ENCODE assay signal across 42 cellular contexts in genomic region chr19:14669940-14670339, GRCh38. TPM values are rescaled to one million over a fixed set of nuclear protein-coding genes. Genes with fewer than 3 reads are reported as not detected.
DNase-seq lines count a peak whose midpoint lies in the region; ATAC-seq, FAIRE-seq and TF ChIP-seq lines count a peak whose summit lies in the region.
"Had no signal": no experiment of that assay in that cellular context is flagged by ENCODE, and none has a peak within 500 bp of the region (broad histone marks: within the 10 kb centered on the region; RNA-seq: fewer than 3 reads in every experiment).

No MANE protein-coding gene starts in this region.

- no peak overlapping the region for H3K9ac ChIP-seq in HepG2 (ENCODE audit: insufficient read depth, low read depth, low read length)
- H3K9ac ChIP-seq: BLaER1; BLaER1 treated with 17β-estradiol and CSF1 and Interleukin-3, amounts not matched to agents 10 nM and 100 nM had no signal

- intact Hi-C loops in HepG2 (cut with micrococcal nuclease; ENCODE audit: unreplicated experiment) = no loop called here
- intact Hi-C loops in right lobe of liver (cut with DNase I) = no loop called here
- intact Hi-C loops in left colon (cut with DNase I, micrococcal nuclease) = no loop called here

- no peaks in the 10 kb centered on the region for H3F3A ChIP-seq in GM23338 (replicated peaks; ENCODE audit: low read depth)

- H3K9me3 ChIP-seq in HepG2 (ENCODE audit: low read length) = no peaks in the 10 kb centered on the region
- no peaks in the 10 kb centered on the region for H3K9me3 ChIP-seq in right lobe of liver
- H3K9me3 ChIP-seq in neutrophil = no peaks in the 10 kb centered on the region
- no peaks in the 10 kb centered on the region for H3K9me3 ChIP-seq in osteoblast (ENCODE audit: low read depth, low read length)
- H3K9me3 ChIP-seq: BE2C, Caco-2 had no signal

- no peak overlapping the region for H2AFZ ChIP-seq in HepG2 (ENCODE audit: low read length)
- H2AFZ ChIP-seq in GM23338 = no peak overlapping the region
- H2AFZ ChIP-seq in osteoblast (ENCODE audit: low read length) = no peak overlapping the region

- DNase-seq in HepG2 (ENCODE audit: low spot score) (no peak), right lobe of liver (no peak), GM23338 (ENCODE audit: low spot score) (no peak), osteoblast (ENCODE audit: insufficient read length, low spot score, missing footprints) (peak; percentile 43), left colon (no peak)
- DNase-seq: 8988T; ACHN; AML-193; BE2C; C1 segment of cervical spinal cord; Caco-2; Calu3; CD4-positive, alpha-beta memory T cell; CD4-positive, alpha-beta T cell; CD4-positive, CD25-positive, alpha-beta regulatory T cell; CD8-positive, alpha-beta memory T cell; CD8-positive, alpha-beta T cell; COR-L47; DMS 273 treated with DMSO at 0.1 percent for 48 hours; DMS153; DMS53; DMS79; DMS79 treated with DMSO at 0.1 percent for 48 hours; DND-41; EL had no signal

- H3K36me3 ChIP-seq in HepG2 (replicated peaks in 1 of 2; ENCODE audit: control insufficient read depth in 1 of 2, insufficient read depth in 2 of 2, low read length in 2 of 2) = no peaks in the 10 kb centered on the region
- no peaks in the 10 kb centered on the region for H3K36me3 ChIP-seq in right lobe of liver
- no peaks in the 10 kb centered on the region for H3K36me3 ChIP-seq in GM23338 (ENCODE audit: insufficient read depth)
- peaks cover 66% of the 10 kb centered on the region for H3K36me3 ChIP-seq in neutrophil
- no peaks in the 10 kb centered on the region for H3K36me3 ChIP-seq in osteoblast (ENCODE audit: insufficient read depth, low read length)
- H3K36me3 ChIP-seq: BE2C; BLaER1; BLaER1 treated with 17β-estradiol and CSF1 and Interleukin-3, amounts not matched to agents 10 nM and 100 nM had no signal

- FAIRE-seq in HepG2 (lab: Jason Lieb, UNC) = no peak
- FAIRE-seq: A204.1, A549, D721Med had no signal

- no peak overlapping the region for H3K4me3 ChIP-seq in HepG2 (replicated peaks in 1 of 3; ENCODE audit: insufficient read depth in 1 of 3, low read depth in 2 of 3, low read length in 3 of 3)
- H3K4me3 ChIP-seq in right lobe of liver = no peak overlapping the region
- no peak overlapping the region for H3K4me3 ChIP-seq in GM23338
- peak overlapping the region in 1 of 2 experiments; percentile 89 for H3K4me3 ChIP-seq in neutrophil (ENCODE audit: low read depth in 1 of 2, low read length in 1 of 2)
- H3K4me3 ChIP-seq in osteoblast (ENCODE audit: insufficient read depth, low read length) = no peak overlapping the region
- H3K4me3 ChIP-seq: A549; BLaER1; BLaER1 treated with 17β-estradiol and CSF1 and Interleukin-3, amounts not matched to agents 10 nM and 100 nM had no signal

- in situ Hi-C loops in HepG2 (cut with HindIII; ENCODE audit: extremely low pct_ligation_motif_present, low pct_unique_long_range_greater_than_20kb) = no loop called here

- no peaks in the 10 kb centered on the region for H3K4me1 Mint-ChIP-seq in GM23338

- H3K79me2 ChIP-seq in HepG2 (ENCODE audit: insufficient read depth, low read length) (no peaks in the 10 kb centered on the region), GM23338 (replicated peaks; ENCODE audit: insufficient read depth) (no peaks in the 10 kb centered on the region), osteoblast (ENCODE audit: insufficient read depth, low read length) (no peaks in the 10 kb centered on the region)

- peaks cover 8% of the 10 kb centered on the region for H3K4me1 ChIP-seq in HepG2 (ENCODE audit: insufficient read depth, low read length)
- H3K4me1 ChIP-seq in right lobe of liver = no peaks in the 10 kb centered on the region
- H3K4me1 ChIP-seq in GM23338 (ENCODE audit: insufficient read depth) = no peaks in the 10 kb centered on the region
- H3K4me1 ChIP-seq in neutrophil (ENCODE audit: control insufficient read depth in 1 of 2, insufficient read depth in 1 of 2, low read depth in 1 of 2, low read length in 1 of 2) = peaks cover 58 to 59% of the 10 kb centered on the region in 2 experiments
- H3K4me1 ChIP-seq in osteoblast (ENCODE audit: insufficient read depth, low read length) = peaks cover 4% of the 10 kb centered on the region
- H3K4me1 ChIP-seq: A549, BE2C, Caco-2 had no signal

- H3K27ac Mint-ChIP-seq in GM23338 = no peak overlapping the region
- H3K27ac Mint-ChIP-seq: B cell; CD4-positive, alpha-beta T cell; CD4-positive, CD25-positive, alpha-beta regulatory T cell; CD8-positive, alpha-beta T cell had no signal

- no TSS peak for BruUV-seq in HepG2 (replicated peaks; lab: Mats Ljungman, UMichigan)

- H3K4me2 ChIP-seq in HepG2 (ENCODE audit: low read depth, low read length) (no peak overlapping the region), GM23338 (no peak overlapping the region), osteoblast (ENCODE audit: insufficient read depth, low read length) (no peak overlapping the region)
- H3K4me2 ChIP-seq: A549, BLaER1 had no signal

- H3K9me2 ChIP-seq in GM23338 (ENCODE audit: insufficient read depth) = no peaks in the 10 kb centered on the region

- H3K4me3 Mint-ChIP-seq in GM23338 = no peak overlapping the region
- H3K4me3 Mint-ChIP-seq: B cell; CD14-positive monocyte; CD4-positive, alpha-beta memory T cell; CD4-positive, alpha-beta T cell; CD4-positive, CD25-positive, alpha-beta regulatory T cell; CD8-positive, alpha-beta memory T cell; CD8-positive, alpha-beta T cell had no signal

- TF ChIP-seq RAD21 in HepG2 (CRISPR knock-in tag; IDR thresholded peaks at IDR 0.05) = no peak

- WGBS in HepG2 (ENCODE audit: low lambda C conversion rate) = 7% methylated on average over 3 of the region's 3 CpGs
- WGBS in right lobe of liver (ENCODE audit: insufficient coverage, low coverage, low lambda C conversion rate, missing lambda C conversion rate) = 41% methylated on average over 3 of the region's 3 CpGs

- CTCF ChIA-PET in HepG2 (lab: Yijun Ruan, JAX; ENCODE audit: low intra/inter-chr PET ratio, low total read pairs) = no interaction called here

- H3K27me3 ChIP-seq in HepG2 (ENCODE audit: control insufficient read depth in 1 of 2, insufficient read depth in 2 of 2, low read length in 2 of 2) (peaks cover 0 to 5% of the 10 kb centered on the region in 2 experiments; a peak in 1 of 5 replicates), right lobe of liver (no peaks in the 10 kb centered on the region), GM23338 (ENCODE audit: insufficient read depth) (no peaks in the 10 kb centered on the region), neutrophil (no peaks in the 10 kb centered on the region), osteoblast (ENCODE audit: insufficient read depth, low read length) (no peaks in the 10 kb centered on the region)
- H3K27me3 ChIP-seq: BLaER1; BLaER1 treated with 17β-estradiol and CSF1 and Interleukin-3, amounts not matched to agents 10 nM and 100 nM had no signal

- TF ChIP-seq POLR2A in HepG2 (IDR thresholded peaks at IDR 0.05; ENCODE audit: insufficient read depth in 1 of 2, low read depth in 2 of 2, low read length in 2 of 2) (no peak), right lobe of liver (IDR thresholded peaks at IDR 0.05) (no peak)

- POLR2A ChIA-PET in HepG2 (lab: Yijun Ruan, JAX) = no interaction called here

- ATAC-seq in HepG2 (no peak), right lobe of liver (no peak), GM23338 (no peak), left colon (no peak), GM19463 (IDR thresholded peaks at IDR 0.05; ENCODE audit: unreplicated experiment) (no peak), GM19455 (IDR thresholded peaks at IDR 0.05; ENCODE audit: unreplicated experiment) (no peak)
- ATAC-seq: A549; CD8-positive, alpha-beta T cell had no signal

- peaks cover 88% of the 10 kb centered on the region for H3K9me3 Mint-ChIP-seq in GM23338
- H3K9me3 Mint-ChIP-seq: CD4-positive, alpha-beta T cell had no signal

- no peak for TF ChIP-seq EP300 in HepG2 (IDR thresholded peaks at IDR 0.05; ENCODE audit: low read depth in 2 of 2, low read length in 2 of 2)
- TF ChIP-seq EP300 in HepG2 (CRISPR knock-in tag; IDR thresholded peaks at IDR 0.05; ENCODE audit: borderline replicate concordance) = no peak

- H4K20me1 ChIP-seq in HepG2 (ENCODE audit: insufficient read depth, low read length) = no peaks in the 10 kb centered on the region
- no peaks in the 10 kb centered on the region for H4K20me1 ChIP-seq in GM23338 (replicated peaks; ENCODE audit: insufficient read depth)
- no peaks in the 10 kb centered on the region for H4K20me1 ChIP-seq in osteoblast (ENCODE audit: insufficient read depth, low read length)
- H4K20me1 ChIP-seq: BLaER1; BLaER1 treated with 17β-estradiol and CSF1 and Interleukin-3, amounts not matched to agents 10 nM and 100 nM had no signal

- H3K27me3 Mint-ChIP-seq in GM23338 (ENCODE audit: insufficient read depth, low read depth, poor library complexity) = no peaks in the 10 kb centered on the region
- H3K27me3 Mint-ChIP-seq: B cell had no signal

- TF ChIP-seq CTCF in HepG2 (CRISPR knock-in tag; IDR thresholded peaks at IDR 0.05) (no peak), right lobe of liver (IDR thresholded peaks at IDR 0.05) (no peak), GM23338 (conservative IDR thresholded peaks at IDR 0.05; ENCODE audit: low read depth in 2 of 2) (no peak), neutrophil (IDR thresholded peaks at IDR 0.05) (no peak), osteoblast (IDR thresholded peaks at IDR 0.05; ENCODE audit: extremely low read depth, low read depth, low read length) (no peak)

- H3K27ac ChIP-seq in HepG2 (ENCODE audit: extremely low read length, insufficient read depth, low read length) = no peak overlapping the region
- no peak overlapping the region for H3K27ac ChIP-seq in right lobe of liver
- no peak overlapping the region for H3K27ac ChIP-seq in GM23338 (ENCODE audit: low read depth)
- H3K27ac ChIP-seq in neutrophil = peak overlapping the region; percentile 100
- H3K27ac ChIP-seq in osteoblast (ENCODE audit: low read depth, low read length) = no peak overlapping the region
- H3K27ac ChIP-seq: 22Rv1, A549, BLaER1, C4-2B had no signal

- peaks cover 10% of the 10 kb centered on the region; the same call in 2 of the 3 replicates for H3K36me3 Mint-ChIP-seq in GM23338 (ENCODE audit: low read depth)
- H3K36me3 Mint-ChIP-seq: CD4-positive, alpha-beta memory T cell; CD8-positive, alpha-beta memory T cell; CD8-positive, alpha-beta T cell had no signal

RNA-seq across cellular contexts. Expression of gene ADGRE3, which starts 4.7 kb away (rescaled TPM):
- not detected in 2 replicates for total RNA-seq in HepG2 (2016; rRNA removed; fragmentation: Illumina TruSeq; extraction: Trizol)
- total RNA-seq in HepG2 (2016; cell fraction: cytosol; rRNA removed; fragmentation: Illumina TruSeq; extraction: Trizol; ENCODE audit: low read depth) = not detected in 2 replicates
- total RNA-seq in HepG2 (2016; cell fraction: insoluble cytoplasmic fraction; rRNA removed; fragmentation: Illumina TruSeq; extraction: Trizol) = not detected in 2 replicates
- not detected in 2 replicates for total RNA-seq in HepG2 (2016; cell fraction: membrane; rRNA removed; fragmentation: Illumina TruSeq; extraction: Trizol)
- not detected in 2 replicates for total RNA-seq in HepG2 (2016; cell fraction: nucleus; rRNA removed; fragmentation: Illumina TruSeq; extraction: Trizol)
- not detected in 2 replicates for polyA plus RNA-seq in HepG2 (2011; rRNA removed)
- not detected in 2 replicates for polyA plus RNA-seq in HepG2 (2011; cell fraction: cytosol; rRNA removed)
- not detected in 2 replicates for polyA plus RNA-seq in HepG2 (2011; cell fraction: nucleus; rRNA removed)
- polyA plus RNA-seq in HepG2 (2012) = not detected in 2 replicates
- polyA plus RNA-seq in HepG2 (2016; cell fraction: cytosol; fragmentation: Illumina TruSeq; extraction: Trizol; ENCODE audit: low read depth) = not detected in 2 replicates
- polyA plus RNA-seq in HepG2 (2016; cell fraction: insoluble cytoplasmic fraction; fragmentation: Illumina TruSeq; extraction: Trizol; ENCODE audit: low read depth) = not detected in 2 replicates
- not detected in 2 replicates for polyA plus RNA-seq in HepG2 (2016; cell fraction: membrane; fragmentation: Illumina TruSeq; extraction: Trizol; ENCODE audit: low read depth)
- polyA plus RNA-seq in HepG2 (2016; cell fraction: nucleus; fragmentation: Illumina TruSeq; extraction: Trizol; ENCODE audit: insufficient read depth, low read depth) = not detected in 2 replicates
- not detected in 2 replicates for polyA minus RNA-seq in HepG2 (2011; rRNA and poly(A)+ RNA removed; ENCODE audit: low replicate concordance)
- polyA minus RNA-seq in HepG2 (2011; cell fraction: cytosol; rRNA and poly(A)+ RNA removed) = not detected in 2 replicates
- not detected in 2 replicates for polyA minus RNA-seq in HepG2 (2011; cell fraction: nucleus; rRNA and poly(A)+ RNA removed)
- total RNA-seq in right lobe of liver = under 1 TPM in 4 of 6 experiments, not detected in 2; 0.09 to 0.53 (median 0.24) TPM
- total RNA-seq in GM23338 (2014; rRNA removed; shearing (Covaris generic)) = not detected in 2 replicates
- not detected in 2 replicates for polyA plus RNA-seq in GM23338 (2016; fragmentation: Nextera tagmentation; extraction: Ambion mirVana)
- not detected in 2 replicates for total RNA-seq in osteoblast
- not detected for total RNA-seq in left colon
- total RNA-seq: A172; A673; Caco-2; Calu3; CD4-positive, alpha-beta memory T cell; CD4-positive, alpha-beta T cell; CD4-positive, CD25-positive, alpha-beta regulatory T cell; CD8-positive, alpha-beta memory T cell; CD8-positive, alpha-beta T cell; Daoy had no signal
- polyA plus RNA-seq: A549; AG04450; BJ; CD4-positive, alpha-beta memory T cell; CD4-positive, CD25-positive, alpha-beta regulatory T cell had no signal

RNA-seq across cellular contexts. Expression of gene ZNF333, which starts 19.9 kb away (rescaled TPM):
- total RNA-seq in HepG2 (2016; rRNA removed; fragmentation: Illumina TruSeq; extraction: Trizol) (3.0 and 3.4 TPM in 2 replicates), right lobe of liver (1 to 10 TPM; 2.5 to 6.1 (median 3.8) TPM), osteoblast (19.2 and 31.1 TPM in 2 replicates), left colon (1 to 10 TPM; 5.3 to 7.3 TPM)
- total RNA-seq in HepG2 (2016; cell fraction: cytosol; rRNA removed; fragmentation: Illumina TruSeq; extraction: Trizol; ENCODE audit: low read depth) = 0.44 and 0.81 TPM in 2 replicates
- 1.9 and 3.8 TPM in 2 replicates for total RNA-seq in HepG2 (2016; cell fraction: insoluble cytoplasmic fraction; rRNA removed; fragmentation: Illumina TruSeq; extraction: Trizol)
- 1.1 and 1.7 TPM in 2 replicates for total RNA-seq in HepG2 (2016; cell fraction: membrane; rRNA removed; fragmentation: Illumina TruSeq; extraction: Trizol)
- total RNA-seq in HepG2 (2016; cell fraction: nucleus; rRNA removed; fragmentation: Illumina TruSeq; extraction: Trizol) = 3.5 and 5.2 TPM in 2 replicates
- polyA plus RNA-seq in HepG2 (2011; rRNA removed) (6.4 and 7.9 TPM in 2 replicates), GM23338 (2016; fragmentation: Nextera tagmentation; extraction: Ambion mirVana) (4.3 and 7.2 TPM in 2 replicates)
- 2.8 and 3.2 TPM in 2 replicates for polyA plus RNA-seq in HepG2 (2011; cell fraction: cytosol; rRNA removed)
- 18.1 and 20.8 TPM in 2 replicates for polyA plus RNA-seq in HepG2 (2011; cell fraction: nucleus; rRNA removed)
- polyA plus RNA-seq in HepG2 (2012) = 3.1 and 3.2 TPM in 2 replicates
- 0.21 and 0.24 TPM in 2 replicates for polyA plus RNA-seq in HepG2 (2016; cell fraction: cytosol; fragmentation: Illumina TruSeq; extraction: Trizol; ENCODE audit: low read depth)
- 1.9 and 2.0 TPM in 2 replicates for polyA plus RNA-seq in HepG2 (2016; cell fraction: insoluble cytoplasmic fraction; fragmentation: Illumina TruSeq; extraction: Trizol; ENCODE audit: low read depth)
- polyA plus RNA-seq in HepG2 (2016; cell fraction: membrane; fragmentation: Illumina TruSeq; extraction: Trizol; ENCODE audit: low read depth) = 0.40 and 0.56 TPM in 2 replicates
- 11.2 and 13.6 TPM in 2 replicates for polyA plus RNA-seq in HepG2 (2016; cell fraction: nucleus; fragmentation: Illumina TruSeq; extraction: Trizol; ENCODE audit: insufficient read depth, low read depth)
- 7.4 and 12.3 TPM in 2 replicates for polyA minus RNA-seq in HepG2 (2011; rRNA and poly(A)+ RNA removed; ENCODE audit: low replicate concordance)
- polyA minus RNA-seq in HepG2 (2011; cell fraction: cytosol; rRNA and poly(A)+ RNA removed) = 3.3 and 3.9 TPM in 2 replicates
- polyA minus RNA-seq in HepG2 (2011; cell fraction: nucleus; rRNA and poly(A)+ RNA removed) = 17.0 and 17.8 TPM in 2 replicates
- total RNA-seq in GM23338 (2014; rRNA removed; shearing (Covaris generic)) = 9.1 and 21.6 TPM in 2 replicates
